In the genomic region with DNA sequence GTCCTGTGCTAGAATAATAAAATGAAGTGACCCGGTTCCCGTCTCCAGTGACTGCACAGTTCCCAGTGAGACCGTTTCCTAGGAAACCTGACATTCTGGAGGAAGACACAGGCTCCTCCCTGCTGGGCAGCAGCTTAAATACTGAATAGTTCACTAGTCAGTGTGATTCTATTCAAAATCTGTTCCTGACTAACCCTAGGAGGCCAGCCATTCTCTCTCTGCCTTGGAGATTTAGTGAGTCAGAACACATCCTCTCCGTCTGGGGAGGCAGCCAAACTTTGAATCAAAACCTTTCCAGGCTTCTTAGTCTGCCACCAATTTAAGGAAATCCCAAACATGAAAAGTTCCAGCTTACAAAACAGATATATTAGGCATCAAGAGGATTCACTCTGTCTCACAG, we compare ENCODE assay signal across 9 cellular contexts. TPM values are rescaled to one million over a fixed set of nuclear protein-coding genes. Genes with fewer than 3 reads are reported as not detected.
DNase-seq lines count a peak whose midpoint lies in the region; ATAC-seq and TF ChIP-seq lines count a peak whose summit lies in the region.
"Had no signal": no experiment of that assay in that cellular context is flagged by ENCODE, and none has a peak within 500 bp of the region (broad histone marks: within the 10 kb centered on the region; RNA-seq: fewer than 3 reads in every experiment).

No MANE protein-coding gene starts in this region.

- H3K27me3 ChIP-seq in breast epithelium (no peaks in the 10 kb centered on the region), stomach smooth muscle (ENCODE audit: control insufficient read depth in 1 of 2, insufficient read depth in 2 of 2, low read length in 2 of 2) (no peaks in the 10 kb centered on the region)
- H3K27me3 ChIP-seq: BLaER1 treated with 17β-estradiol and CSF1 and Interleukin-3, amounts not matched to agents 10 nM and 100 nM had no signal

- ATAC-seq in HG03045 (IDR thresholded peaks at IDR 0.05; ENCODE audit: unreplicated experiment) = no peak

- intact Hi-C loops in breast epithelium (cut with DNase I; ENCODE audit: low total_unique reads) = loop anchor here (10.0 kb wide), 1 partner anchor 294 kb away; the partner anchor contains the start of gene TMEM9B

- no peaks in the 10 kb centered on the region for H3K36me3 ChIP-seq in breast epithelium
- H3K36me3 ChIP-seq in stomach smooth muscle (ENCODE audit: control insufficient read depth in 2 of 2, insufficient read depth in 2 of 2, low read length in 2 of 2) = no peaks in the 10 kb centered on the region

- H3K9ac ChIP-seq in stomach smooth muscle (ENCODE audit: low read length in 2 of 2) = peak overlapping the region; percentile 49 to 55

- H3K4me1 ChIP-seq in breast epithelium = no peaks in the 10 kb centered on the region
- H3K4me1 ChIP-seq in stomach smooth muscle (ENCODE audit: control insufficient read depth, insufficient read depth, low read length) = peaks cover 12% of the 10 kb centered on the region

- DNase-seq in NCI-H2081 (lab: John Stamatoyannopoulos, UW) (peak; percentile 53 to 80), NCI-H2081 treated with DMSO at 0.1 percent for 48 hours (lab: John Stamatoyannopoulos, UW) (no peak), breast epithelium (ENCODE audit: low spot score in 2 of 2) (no peak), iPS-NIHi7 (ENCODE audit: extremely low spot score) (peak; percentile 77), NK-92 (lab: John Stamatoyannopoulos, UW; ENCODE audit: unreplicated experiment) (no peak)
- no peak for DNase-seq in NK-92 treated with Interleukin-12 subunit alpha and Interleukin-12 subunit beta, amount 100 ng/mL, for 24 hours (lab: John Stamatoyannopoulos, UW)

- TF ChIP-seq CTCF in breast epithelium (IDR thresholded peaks at IDR 0.05) = no peak

- H3K27ac ChIP-seq in breast epithelium = peak overlapping the region; percentile 45 to 78
- peak overlapping the region; percentile 86 for H3K27ac ChIP-seq in stomach smooth muscle (ENCODE audit: low read length)
- H3K27ac ChIP-seq: BLaER1 treated with 17β-estradiol and CSF1 and Interleukin-3, amounts not matched to agents 10 nM and 100 nM had no signal

- no peak for TF ChIP-seq POLR2A in breast epithelium (IDR thresholded peaks at IDR 0.05)

- no peak overlapping the region for H3K4me3 ChIP-seq in breast epithelium
- no peak overlapping the region for H3K4me3 ChIP-seq in stomach smooth muscle (ENCODE audit: low read length in 2 of 2)
- H3K4me3 ChIP-seq: BLaER1 treated with 17β-estradiol and CSF1 and Interleukin-3, amounts not matched to agents 10 nM and 100 nM had no signal

- H3K9me3 ChIP-seq in breast epithelium (no peaks in the 10 kb centered on the region), stomach smooth muscle (ENCODE audit: control insufficient read depth in 2 of 2, low read length in 2 of 2) (no peaks in the 10 kb centered on the region)
- H3K9me3 ChIP-seq: BLaER1 treated with 17β-estradiol and CSF1 and Interleukin-3, amounts not matched to agents 10 nM and 100 nM had no signal

RNA-seq across cellular contexts. Expression of gene TRIM66, which starts 11.2 kb away (rescaled TPM):
- 10 to 100 TPM in 2 of 3 donors, 1 to 10 TPM in 1; 6.6 to 12.7 (median 11.5) TPM for total RNA-seq in breast epithelium

RNA-seq across cellular contexts. Expression of gene RPL27A, which starts 11.3 kb away (rescaled TPM):
- 1,000 to 10,000 TPM in 2 of 3 donors, 100 to 1,000 TPM in 1; 907 to 1,119 (median 1,000) TPM for total RNA-seq in breast epithelium

Comparison
In these comparisons a context has a peak if more than half of its experiments do, and no peak if none do; other contexts are left out.
1. DNase-seq: peak in NCI-H2081 (2 of 2) and iPS-NIHi7 (single experiment); none in NCI-H2081 treated with DMSO at 0.1 percent for 48 hours (single experiment), breast epithelium (0 of 2), NK-92 treated with Interleukin-12 subunit alpha and Interleukin-12 subunit beta, amount 100 ng/mL, for 24 hours (single experiment) and NK-92 (single experiment).